ENCODE assay signal across 12 cellular contexts in the genomic region with DNA sequence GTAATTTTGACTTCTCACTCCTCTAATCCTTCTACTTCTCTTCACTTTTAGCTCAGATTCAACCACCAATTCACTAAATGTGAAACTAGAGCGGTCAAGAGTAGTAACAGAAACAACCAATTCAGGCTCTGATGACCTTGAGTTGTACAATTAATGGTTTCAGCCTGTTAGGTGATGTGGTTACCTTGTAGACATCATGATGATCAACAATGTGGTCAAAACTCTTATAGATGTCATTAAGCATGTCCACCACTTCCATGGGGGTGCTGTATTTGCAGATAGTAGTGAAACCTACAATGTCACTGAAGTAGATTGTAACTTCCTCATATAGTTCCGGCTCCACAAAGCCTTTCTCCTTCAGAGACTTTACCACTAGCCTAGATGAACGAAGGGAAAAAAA. TPM values are rescaled to one million over a fixed set of nuclear protein-coding genes. Genes with fewer than 3 reads are reported as not detected.
DNase-seq lines count a peak whose midpoint lies in the region; ATAC-seq, FAIRE-seq and TF ChIP-seq lines count a peak whose summit lies in the region.
"Had no signal": no experiment of that assay in that cellular context is flagged by ENCODE, and none has a peak within 500 bp of the region (broad histone marks: within the 10 kb centered on the region; RNA-seq: fewer than 3 reads in every experiment).

No MANE protein-coding gene starts in this region.

- H3K36me3 ChIP-seq in BLaER1 (no peaks in the 10 kb centered on the region), small intestine (ENCODE audit: control insufficient read depth in 2 of 2, insufficient read depth in 2 of 2, low read length in 2 of 2) (peaks cover 0 to 21% of the 10 kb centered on the region in 2 donors), HepG2 (replicated peaks in 1 of 2; ENCODE audit: control insufficient read depth in 1 of 2, insufficient read depth in 2 of 2, low read length in 2 of 2) (no peaks in the 10 kb centered on the region), gastroesophageal sphincter (no peaks in the 10 kb centered on the region)

- H3K27ac Mint-ChIP-seq in IgD-negative memory B cell (peak overlapping the region in 2 of 3 donors; percentile 21 to 55), WTC11 (no peak overlapping the region)
- H3K27ac Mint-ChIP-seq: activated naive CD4-positive, alpha-beta T cell treated with anti-CD3 and anti-CD28 coated beads, Interleukin-2, amount 50 U/mL, for 24 hours had no signal

- no peak overlapping the region for H3K27ac ChIP-seq in BLaER1
- no peak overlapping the region for H3K27ac ChIP-seq in small intestine (ENCODE audit: low read depth in 1 of 2, low read length in 1 of 2)
- H3K27ac ChIP-seq in HepG2 (ENCODE audit: extremely low read length, insufficient read depth, low read length): no peak overlapping the region
- H3K27ac ChIP-seq in gastroesophageal sphincter: no peak overlapping the region
- H3K27ac ChIP-seq: dorsolateral prefrontal cortex had no signal

- WGBS in small intestine, 3 donors: 77 to 90% (median 84%) methylated on average over 3 of the region's 3 CpGs
- 50% methylated on average over 3 of the region's 3 CpGs for WGBS in HepG2 (ENCODE audit: low lambda C conversion rate)
- WGBS in gastroesophageal sphincter (ENCODE audit: low coverage in 1 of 2), 2 donors: 73 to 100% methylated on average over 3 of the region's 3 CpGs

- H4K20me1 ChIP-seq in BLaER1: no peaks in the 10 kb centered on the region
- no peaks in the 10 kb centered on the region for H4K20me1 ChIP-seq in HepG2 (ENCODE audit: insufficient read depth, low read length)

- H3K27me3 Mint-ChIP-seq in IgD-negative memory B cell (no peaks in the 10 kb centered on the region), WTC11 (ENCODE audit: low read depth) (no peaks in the 10 kb centered on the region)

- H3K4me2 ChIP-seq in BLaER1: peak overlapping the region; percentile 29
- no peak overlapping the region for H3K4me2 ChIP-seq in HepG2 (ENCODE audit: low read depth, low read length)

- peaks cover 8% of the 10 kb centered on the region for H3K9me3 ChIP-seq in BLaER1
- H3K9me3 ChIP-seq in small intestine (ENCODE audit: control insufficient read depth, low read depth): no peaks in the 10 kb centered on the region
- H3K9me3 ChIP-seq in HepG2 (ENCODE audit: low read length): no peaks in the 10 kb centered on the region
- no peaks in the 10 kb centered on the region for H3K9me3 ChIP-seq in gastroesophageal sphincter

- no peak for TF ChIP-seq CTCF in WTC11 (IDR thresholded peaks at IDR 0.05)
- no peak for TF ChIP-seq CTCF in HepG2 (CRISPR knock-in tag; IDR thresholded peaks at IDR 0.05)
- TF ChIP-seq CTCF in gastroesophageal sphincter (IDR thresholded peaks at IDR 0.05): no peak

- H3K9me3 Mint-ChIP-seq in IgD-negative memory B cell (peaks cover 0 to 3% (median 0%) of the 10 kb centered on the region in 3 donors), WTC11 (no peaks in the 10 kb centered on the region)
- H3K9me3 Mint-ChIP-seq: activated naive CD4-positive, alpha-beta T cell treated with anti-CD3 and anti-CD28 coated beads, Interleukin-2, amount 50 U/mL, for 24 hours had no signal

- DNase-seq in small intestine: no peak
- no peak for DNase-seq in WTC11 (ENCODE audit: low spot score)
- no peak for DNase-seq in HepG2 (ENCODE audit: low spot score)
- DNase-seq: ACHN, dorsolateral prefrontal cortex, NCI-H526 had no signal

- H2AFZ ChIP-seq in HepG2 (ENCODE audit: low read length): no peak overlapping the region

- POLR2A ChIA-PET in WTC11 (lab: Charles Lee): no interaction called here
- POLR2A ChIA-PET in HepG2 (lab: Yijun Ruan, JAX): no interaction called here

- TF ChIP-seq RAD21 in HepG2 (CRISPR knock-in tag; IDR thresholded peaks at IDR 0.05): no peak

- H3K36me3 Mint-ChIP-seq in IgD-negative memory B cell: no peaks in the 10 kb centered on the region
- 0 out of 2 replicates have a peak, but pooled peaks cover 3% of the 10 kb centered on the region for H3K36me3 Mint-ChIP-seq in WTC11
- H3K36me3 Mint-ChIP-seq: activated naive CD4-positive, alpha-beta T cell treated with anti-CD3 and anti-CD28 coated beads, Interleukin-2, amount 50 U/mL, for 24 hours had no signal

- peaks cover 10% of the 10 kb centered on the region for H3K4me1 ChIP-seq in BLaER1
- peaks cover 0 to 6% of the 10 kb centered on the region in 2 donors for H3K4me1 ChIP-seq in small intestine (ENCODE audit: control insufficient read depth in 2 of 2, insufficient read depth in 1 of 2, low read depth in 1 of 2, low read length in 1 of 2)
- H3K4me1 ChIP-seq in HepG2 (ENCODE audit: insufficient read depth, low read length): no peaks in the 10 kb centered on the region
- H3K4me1 ChIP-seq in gastroesophageal sphincter: no peaks in the 10 kb centered on the region

- H3K27me3 ChIP-seq in BLaER1 (no peaks in the 10 kb centered on the region), small intestine (ENCODE audit: control insufficient read depth in 2 of 2, insufficient read depth in 2 of 2, low read length in 2 of 2) (no peaks in the 10 kb centered on the region), HepG2 (ENCODE audit: control insufficient read depth in 1 of 2, insufficient read depth in 2 of 2, low read length in 2 of 2) (no peaks in the 10 kb centered on the region), gastroesophageal sphincter (no peaks in the 10 kb centered on the region)
- H3K27me3 ChIP-seq: dorsolateral prefrontal cortex had no signal

- H3K4me1 Mint-ChIP-seq in IgD-negative memory B cell (peaks cover 17 to 20% (median 18%) of the 10 kb centered on the region in 3 donors), WTC11 (peaks cover 4% of the 10 kb centered on the region)

- H3K4me3 Mint-ChIP-seq in IgD-negative memory B cell (peak overlapping the region in 3 of 4 donors; percentile 8 to 42 (median 18)), WTC11 (no peak overlapping the region)
- H3K4me3 Mint-ChIP-seq: activated naive CD4-positive, alpha-beta T cell treated with anti-CD3 and anti-CD28 coated beads, Interleukin-2, amount 50 U/mL, for 24 hours had no signal

- TF ChIP-seq POLR2A in HepG2 (IDR thresholded peaks at IDR 0.05; ENCODE audit: insufficient read depth in 1 of 2, low read depth in 2 of 2, low read length in 2 of 2) (no peak), gastroesophageal sphincter (IDR thresholded peaks at IDR 0.05) (no peak)

- H3K79me2 ChIP-seq in HepG2 (ENCODE audit: insufficient read depth, low read length): no peaks in the 10 kb centered on the region

- FAIRE-seq in small intestine (lab: Jason Lieb, UNC): no peak
- no peak for FAIRE-seq in HepG2 (lab: Jason Lieb, UNC)

- no peak overlapping the region for H3K9ac ChIP-seq in BLaER1
- H3K9ac ChIP-seq in HepG2 (ENCODE audit: insufficient read depth, low read depth, low read length): no peak overlapping the region

- TF ChIP-seq EP300 in HepG2 (IDR thresholded peaks at IDR 0.05; ENCODE audit: low read depth in 2 of 2, low read length in 2 of 2): no peak
- no peak for TF ChIP-seq EP300 in HepG2 (CRISPR knock-in tag; IDR thresholded peaks at IDR 0.05; ENCODE audit: borderline replicate concordance)
- no peak for TF ChIP-seq EP300 in gastroesophageal sphincter (IDR thresholded peaks at IDR 0.05)

- in situ Hi-C loops in HepG2 (cut with HindIII; ENCODE audit: extremely low pct_ligation_motif_present, low pct_unique_long_range_greater_than_20kb): no loop called here

- BruUV-seq in HepG2 (replicated peaks; lab: Mats Ljungman, UMichigan): no TSS peak

- peak; percentile 82 for ATAC-seq in GM19328 (IDR thresholded peaks at IDR 0.05; ENCODE audit: unreplicated experiment)
- peak; percentile 65 for ATAC-seq in HG02870 (IDR thresholded peaks at IDR 0.05; ENCODE audit: unreplicated experiment)
- no peak for ATAC-seq in WTC11
- no peak for ATAC-seq in HepG2
- no peak for ATAC-seq in gastroesophageal sphincter

- intact Hi-C loops in HepG2 (cut with micrococcal nuclease; ENCODE audit: unreplicated experiment): no loop called here

- CTCF ChIA-PET in WTC11 (lab: Charles Lee) (no interaction called here), HepG2 (lab: Yijun Ruan, JAX; ENCODE audit: low intra/inter-chr PET ratio, low total read pairs) (no interaction called here)

- H3K4me3 ChIP-seq in BLaER1 (no peak overlapping the region), small intestine (ENCODE audit: low read depth in 1 of 2, low read length in 2 of 2) (no peak overlapping the region), HepG2 (replicated peaks in 1 of 3; ENCODE audit: insufficient read depth in 1 of 3, low read depth in 2 of 3, low read length in 3 of 3) (no peak overlapping the region), gastroesophageal sphincter (no peak overlapping the region)
- H3K4me3 ChIP-seq: dorsolateral prefrontal cortex had no signal

TF ChIP-seq in WTC11, 78 proteins besides CTCF, POLR2A, EP300 and RAD21 (continues in another document):
- no peak for TF ChIP-seq SMAD4 (CRISPR knock-in tag; IDR thresholded peaks at IDR 0.05)

TF ChIP-seq in HepG2, 621 proteins besides CTCF, POLR2A, EP300 and RAD21 (continues in another document):
- TF ChIP-seq ZFP90 (CRISPR knock-in tag; IDR thresholded peaks at IDR 0.05; ENCODE audit: borderline replicate concordance): no peak

RNA-seq across cellular contexts. Expression of a gene that starts 54.1 kb away (rescaled TPM):
- 1.4 TPM for polyA plus RNA-seq in IgD-negative memory B cell
- 10 to 100 TPM in 1 of 3 donors, 1 to 10 TPM in 2; 7.8 to 26.9 (median 9.6) TPM for polyA plus RNA-seq in small intestine
- 31.8 to 49.6 TPM (median 32.1 TPM) in 3 replicates for total RNA-seq in WTC11 (2021)
- total RNA-seq in HepG2 (2016; rRNA removed; fragmentation: Illumina TruSeq; extraction: Trizol): not detected in 2 replicates
- not detected in 2 replicates for total RNA-seq in HepG2 (2016; cell fraction: cytosol; rRNA removed; fragmentation: Illumina TruSeq; extraction: Trizol; ENCODE audit: low read depth)
- not detected in 2 replicates for total RNA-seq in HepG2 (2016; cell fraction: insoluble cytoplasmic fraction; rRNA removed; fragmentation: Illumina TruSeq; extraction: Trizol)
- total RNA-seq in HepG2 (2016; cell fraction: membrane; rRNA removed; fragmentation: Illumina TruSeq; extraction: Trizol): not detected in 2 replicates
- not detected in 2 replicates for total RNA-seq in HepG2 (2016; cell fraction: nucleus; rRNA removed; fragmentation: Illumina TruSeq; extraction: Trizol)
- not detected in 2 replicates for polyA plus RNA-seq in HepG2 (2011; rRNA removed)
- not detected in 2 replicates for polyA plus RNA-seq in HepG2 (2011; cell fraction: cytosol; rRNA removed)
- not detected in 2 replicates for polyA plus RNA-seq in HepG2 (2011; cell fraction: nucleus; rRNA removed)
- polyA plus RNA-seq in HepG2 (2012): not detected in 2 replicates
- not detected in 2 replicates for polyA plus RNA-seq in HepG2 (2016; cell fraction: cytosol; fragmentation: Illumina TruSeq; extraction: Trizol; ENCODE audit: low read depth)
- not detected in 2 replicates for polyA plus RNA-seq in HepG2 (2016; cell fraction: insoluble cytoplasmic fraction; fragmentation: Illumina TruSeq; extraction: Trizol; ENCODE audit: low read depth)
- polyA plus RNA-seq in HepG2 (2016; cell fraction: membrane; fragmentation: Illumina TruSeq; extraction: Trizol; ENCODE audit: low read depth): not detected in 2 replicates
- not detected in 2 replicates for polyA plus RNA-seq in HepG2 (2016; cell fraction: nucleus; fragmentation: Illumina TruSeq; extraction: Trizol; ENCODE audit: insufficient read depth, low read depth)
- not detected in 2 replicates for polyA minus RNA-seq in HepG2 (2011; rRNA and poly(A)+ RNA removed; ENCODE audit: low replicate concordance)
- not detected in 2 replicates for polyA minus RNA-seq in HepG2 (2011; cell fraction: cytosol; rRNA and poly(A)+ RNA removed)
- not detected in 2 replicates for polyA minus RNA-seq in HepG2 (2011; cell fraction: nucleus; rRNA and poly(A)+ RNA removed)
- total RNA-seq in gastroesophageal sphincter: 10 to 100 TPM in 1 of 4 donors, 1 to 10 TPM in 3; 2.5 to 15.2 (median 8.3) TPM

Comparison
In these comparisons a context has a peak if more than half of its experiments do, and no peak if none do; other contexts are left out.
1. ATAC-seq: peak in GM19328 (single experiment) and HG02870 (single experiment); none in WTC11 (single experiment), HepG2 (single experiment) and gastroesophageal sphincter (single experiment).